Comparison of ENCODE assay signal across 9 cellular contexts in the genomic region with DNA sequence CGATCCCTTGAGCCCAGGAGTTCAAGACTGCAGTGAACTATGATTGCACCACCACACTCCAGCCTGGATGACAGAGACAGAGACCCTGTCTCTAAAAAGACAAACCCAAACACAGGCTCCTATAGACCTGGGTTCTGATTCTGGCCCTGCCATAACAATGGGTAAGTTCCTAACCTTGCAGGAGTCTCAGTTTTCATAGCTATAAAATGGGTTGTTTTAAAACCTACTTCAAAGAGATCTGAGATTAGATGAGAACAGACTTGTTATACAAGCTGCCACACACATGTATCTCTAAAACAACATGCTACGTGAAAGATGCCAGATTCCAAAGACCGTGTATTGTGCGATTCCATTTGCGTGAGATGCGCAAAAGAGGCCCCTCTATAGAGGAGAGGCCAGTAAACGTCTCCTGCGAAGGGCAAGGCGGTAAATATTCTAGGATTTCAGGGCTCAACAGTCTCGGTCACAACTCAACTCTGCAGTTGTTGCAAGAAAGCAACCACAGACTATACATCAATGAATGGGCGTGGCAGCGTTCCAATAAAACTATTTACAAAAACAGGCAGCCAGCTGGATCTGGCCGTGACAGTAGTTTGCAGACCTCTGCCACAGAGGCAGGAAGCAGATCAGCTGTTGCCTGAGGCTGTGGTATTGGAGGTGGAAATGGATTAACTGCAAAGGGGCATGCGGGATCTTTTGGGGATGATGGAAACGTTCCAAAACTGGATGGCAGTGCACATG. TPM values are rescaled to one million over a fixed set of nuclear protein-coding genes. Genes with fewer than 3 reads are reported as not detected.
DNase-seq lines count a peak whose midpoint lies in the region; ATAC-seq and TF ChIP-seq lines count a peak whose summit lies in the region.
"Had no signal": no experiment of that assay in that cellular context is flagged by ENCODE, and none has a peak within 500 bp of the region (broad histone marks: within the 10 kb centered on the region; RNA-seq: fewer than 3 reads in every experiment).

No MANE protein-coding gene starts in this region.

- no peak overlapping the region for H3K4me3 ChIP-seq in choroid plexus epithelial cell (ENCODE audit: low read depth, low read length)

- DNase-seq in COR-L47 (lab: John Stamatoyannopoulos, UW) (peak; percentile 59), NCI-H345 treated with DMSO at 0.1 percent for 48 hours (lab: John Stamatoyannopoulos, UW; ENCODE audit: unreplicated experiment) (peak; percentile 43), choroid plexus epithelial cell (ENCODE audit: low read depth) (peak; percentile 96), neural crest cell (ENCODE audit: low read depth, low spot score) (no peak), 8988T (no peak)
- no peak for DNase-seq in activated T-cell treated with anti-CD3 and anti-CD28 coated beads, Interleukin-2, amount 50 U/mL, for 48 hours
- DNase-seq: activated CD4-positive, alpha-beta T cell treated with anti-CD3 and anti-CD28 coated beads, Interleukin-2, amount 50 U/mL, for 48 hours had no signal

- H3K27me3 Mint-ChIP-seq in neural crest cell (ENCODE audit: low read depth): no peaks in the 10 kb centered on the region

- no peak for ATAC-seq in HG03354 (IDR thresholded peaks at IDR 0.05; ENCODE audit: poor library complexity, severe bottlenecking, unreplicated experiment)
- no peak for ATAC-seq in HG02970 (IDR thresholded peaks at IDR 0.05; ENCODE audit: low FRiP score, unreplicated experiment)

- H3K36me3 Mint-ChIP-seq in neural crest cell (ENCODE audit: low read depth): no peaks in the 10 kb centered on the region

- H3K4me1 Mint-ChIP-seq in neural crest cell: peaks cover 30% of the 10 kb centered on the region

- no peaks in the 10 kb centered on the region for H3K9me3 Mint-ChIP-seq in neural crest cell

- peak overlapping the region; percentile 64 for H3K4me3 Mint-ChIP-seq in neural crest cell

- TF ChIP-seq CTCF in choroid plexus epithelial cell (conservative IDR thresholded peaks at IDR 0.05; ENCODE audit: low read depth, low read length): no peak
- TF ChIP-seq CTCF in neural crest cell (conservative IDR thresholded peaks at IDR 0.05): no peak

- peak overlapping the region; percentile 51 for H3K27ac Mint-ChIP-seq in neural crest cell (ENCODE audit: unreplicated experiment)

RNA-seq across cellular contexts. Expression of gene CORO7, which starts 5.9 kb away (rescaled TPM):
- 43.2 and 45.4 TPM in 2 replicates for total RNA-seq in neural crest cell

RNA-seq across cellular contexts. Expression of gene DNAJA3, which starts 15.2 kb away (rescaled TPM):
- 45.1 and 55.2 TPM in 2 replicates for total RNA-seq in neural crest cell

RNA-seq across cellular contexts. Expression of gene VASN, which starts 38.9 kb away (rescaled TPM):
- total RNA-seq in neural crest cell: 0.91 and 1.2 TPM in 2 replicates

RNA-seq across cellular contexts. Expression of gene PAM16, which starts 59.4 kb away (rescaled TPM):
- 36.2 and 43.3 TPM in 2 replicates for total RNA-seq in neural crest cell

Comparison
In these comparisons a context has a peak if more than half of its experiments do, and no peak if none do; other contexts are left out.
1. DNase-seq: peak in COR-L47 (single experiment), NCI-H345 treated with DMSO at 0.1 percent for 48 hours (single experiment) and choroid plexus epithelial cell (single experiment); none in neural crest cell (single experiment), 8988T (single experiment) and activated T-cell treated with anti-CD3 and anti-CD28 coated beads, Interleukin-2, amount 50 U/mL, for 48 hours (0 of 2).